ENCODE assay signal across 8 cellular contexts in the genomic region with DNA sequence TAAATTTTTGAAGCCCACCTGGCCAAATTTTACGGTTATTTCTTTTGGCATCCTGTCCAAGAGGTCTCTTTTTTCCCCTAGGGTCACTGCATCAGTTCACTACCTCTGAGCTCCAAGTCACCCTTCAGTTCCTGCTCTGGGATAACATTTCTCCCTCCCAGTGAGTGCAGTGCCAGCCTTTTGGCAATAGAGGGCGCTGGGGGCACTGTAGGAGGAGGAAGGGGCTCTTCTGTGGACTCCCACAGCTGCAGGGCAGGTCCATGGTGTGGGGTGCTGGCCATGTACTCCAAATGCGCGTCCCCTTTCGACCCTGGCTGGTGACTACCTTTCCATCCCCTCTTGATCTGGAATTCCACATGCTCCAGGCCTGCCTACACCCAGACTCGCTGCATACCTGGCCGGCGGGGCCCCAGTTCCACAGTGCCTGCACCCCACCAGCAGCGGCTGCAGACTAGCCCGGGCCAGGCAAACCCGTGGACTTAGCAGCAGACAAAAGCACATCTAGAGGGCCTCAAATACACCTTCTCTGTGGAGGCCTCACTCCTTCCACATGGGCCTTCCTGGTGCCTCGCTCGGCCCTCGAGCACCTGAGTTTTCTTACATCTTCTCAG. TPM values are rescaled to one million over a fixed set of nuclear protein-coding genes. Genes with fewer than 3 reads are reported as not detected.
DNase-seq lines count a peak whose midpoint lies in the region; ATAC-seq and TF ChIP-seq lines count a peak whose summit lies in the region.

No MANE protein-coding gene starts in this region.

- H3K9me3 ChIP-seq in BLaER1 treated with 17β-estradiol and CSF1 and Interleukin-3, amounts not matched to agents 10 nM and 100 nM (replicated peaks in 1 of 11) = peaks cover 0 to 5% (median 0%) of the 10 kb centered on the region in 11 experiments; a peak in 1 of 22 replicates
- H3K9me3 ChIP-seq in OCI-LY1 (ENCODE audit: low read length) = no peaks in the 10 kb centered on the region
- H3K9me3 ChIP-seq in body of pancreas = no peaks in the 10 kb centered on the region

- H3K9me2 ChIP-seq in OCI-LY1 (ENCODE audit: low read depth, low read length) = no peaks in the 10 kb centered on the region

- intact Hi-C loops in body of pancreas (cut with DNase I) = no loop called here

- DNase-seq in body of pancreas (peak in 1 of 4 donors; percentile 33), mesendoderm (peak; percentile 75), inferior parietal cortex (ENCODE audit: extremely low spot score) (no peak), foreskin melanocyte (no peak)

- H4K8ac ChIP-seq in mesendoderm (ENCODE audit: low read depth, low read length) = no peak overlapping the region

- H2BK15ac ChIP-seq in mesendoderm (replicated peaks; ENCODE audit: low read depth) = no peak overlapping the region

- H3K18ac ChIP-seq in mesendoderm (ENCODE audit: low read length) = no peak overlapping the region

- H3K4me3 ChIP-seq in BLaER1 treated with 17β-estradiol and CSF1 and Interleukin-3, amounts not matched to agents 10 nM and 100 nM = no peak overlapping the region
- no peak overlapping the region for H3K4me3 ChIP-seq in OCI-LY1 (ENCODE audit: low read depth, low read length, poor library complexity, severe bottlenecking)
- H3K4me3 ChIP-seq in body of pancreas = no peak overlapping the region
- H3K4me3 ChIP-seq in mesendoderm (ENCODE audit: low read length) = no peak overlapping the region

- TF ChIP-seq CTCF in GM12872 (IDR thresholded peaks at IDR 0.05; ENCODE audit: insufficient read depth, low read depth, low read length) = peak; percentile 72
- peak; percentile 85 for TF ChIP-seq CTCF in OCI-LY1 (IDR thresholded peaks at IDR 0.05; ENCODE audit: low read length)
- peak in 6 of 7 experiments; percentile 17 to 50 (median 36) for TF ChIP-seq CTCF in body of pancreas (IDR thresholded peaks at IDR 0.05)

- H3F3A ChIP-seq in OCI-LY1 (ENCODE audit: insufficient read depth, low read length) = no peaks in the 10 kb centered on the region

- no peak overlapping the region for H2AK5ac ChIP-seq in mesendoderm (ENCODE audit: low read length)

- no peak overlapping the region for H2AFZ ChIP-seq in OCI-LY1 (ENCODE audit: low read length)

- peak overlapping the region in 6 of 11 experiments; percentile 10 to 40 (median 26); a peak in 6 of 22 replicates for H3K4me2 ChIP-seq in BLaER1 treated with 17β-estradiol and CSF1 and Interleukin-3, amounts not matched to agents 10 nM and 100 nM
- H3K4me2 ChIP-seq in OCI-LY1 (ENCODE audit: low read length) (no peak overlapping the region), mesendoderm (ENCODE audit: low read length) (no peak overlapping the region)

- 0 out of 22 replicates have a peak overlapping the region, but pooled peaks of 1 of the 11 experiments have one; percentile 10 for H3K27ac ChIP-seq in BLaER1 treated with 17β-estradiol and CSF1 and Interleukin-3, amounts not matched to agents 10 nM and 100 nM
- H3K27ac ChIP-seq in OCI-LY1 (ENCODE audit: low read depth, low read length, poor library complexity, severe bottlenecking) = no peak overlapping the region
- H3K27ac ChIP-seq in body of pancreas = no peak overlapping the region
- no peak overlapping the region for H3K27ac ChIP-seq in mesendoderm (ENCODE audit: low read depth, low read length)

- no peaks in the 10 kb centered on the region for H3K79me1 ChIP-seq in mesendoderm (ENCODE audit: low read length)

- no peaks in the 10 kb centered on the region for H3K27me3 ChIP-seq in BLaER1 treated with 17β-estradiol and CSF1 and Interleukin-3, amounts not matched to agents 10 nM and 100 nM
- H3K27me3 ChIP-seq in OCI-LY1 (ENCODE audit: insufficient read depth, low read length) (no peaks in the 10 kb centered on the region), body of pancreas (no peaks in the 10 kb centered on the region), mesendoderm (ENCODE audit: insufficient read depth, low read length, poor library complexity) (no peaks in the 10 kb centered on the region)

- H3K4ac ChIP-seq in mesendoderm (ENCODE audit: low read depth, low read length) = no peak overlapping the region

- no peak overlapping the region for H3K23ac ChIP-seq in mesendoderm (ENCODE audit: low read length)

- H4K5ac ChIP-seq in mesendoderm (ENCODE audit: low read length) = no peak overlapping the region

- WGBS in body of pancreas, 2 donors = 71 to 76% methylated on average over 8 to 11 of the region's 14 CpGs
- WGBS in mesendoderm (ENCODE audit: extremely low coverage, insufficient coverage, low lambda C conversion rate) = no CpG with 5 or more reads among the region's 14 CpGs

- ATAC-seq in body of pancreas (no peak), GM19023 (IDR thresholded peaks at IDR 0.05; ENCODE audit: unreplicated experiment) (no peak)

- no peak for TF ChIP-seq POLR2A in body of pancreas (IDR thresholded peaks at IDR 0.05)

- H3K36me3 ChIP-seq in BLaER1 treated with 17β-estradiol and CSF1 and Interleukin-3, amounts not matched to agents 10 nM and 100 nM = no peaks in the 10 kb centered on the region
- H3K36me3 ChIP-seq in OCI-LY1 (ENCODE audit: insufficient read depth, low read length) (no peaks in the 10 kb centered on the region), body of pancreas (replicated peaks in 1 of 2; ENCODE audit: insufficient read depth in 1 of 2, low read depth in 2 of 2) (no peaks in the 10 kb centered on the region), mesendoderm (ENCODE audit: control insufficient read depth, insufficient read depth, low read length) (no peaks in the 10 kb centered on the region)

- no peak overlapping the region for H3K9ac ChIP-seq in BLaER1 treated with 17β-estradiol and CSF1 and Interleukin-3, amounts not matched to agents 10 nM and 100 nM
- H3K9ac ChIP-seq in OCI-LY1 (ENCODE audit: low read length) (no peak overlapping the region), mesendoderm (ENCODE audit: low read length) (no peak overlapping the region)

- peaks cover 25 to 72% (median 52%) of the 10 kb centered on the region in 10 experiments for H3K4me1 ChIP-seq in BLaER1 treated with 17β-estradiol and CSF1 and Interleukin-3, amounts not matched to agents 10 nM and 100 nM
- H3K4me1 ChIP-seq in OCI-LY1 (ENCODE audit: insufficient read depth, low read length, severe bottlenecking) (no peaks in the 10 kb centered on the region), body of pancreas (no peaks in the 10 kb centered on the region), mesendoderm (ENCODE audit: control insufficient read depth, low read depth, low read length) (no peaks in the 10 kb centered on the region)

- no peaks in the 10 kb centered on the region for H4K20me1 ChIP-seq in BLaER1 treated with 17β-estradiol and CSF1 and Interleukin-3, amounts not matched to agents 10 nM and 100 nM
- H4K20me1 ChIP-seq in OCI-LY1 (ENCODE audit: insufficient read depth, low read length) = no peaks in the 10 kb centered on the region

- H2BK5ac ChIP-seq in mesendoderm (ENCODE audit: low read length) = no peak overlapping the region

- no peak overlapping the region for H2BK120ac ChIP-seq in mesendoderm (ENCODE audit: low read depth, low read length)

- no peak overlapping the region for H3K56ac ChIP-seq in mesendoderm (ENCODE audit: low read length)

- no peaks in the 10 kb centered on the region for H3K79me2 ChIP-seq in OCI-LY1 (ENCODE audit: insufficient read depth, low read length)
- H3K79me2 ChIP-seq in mesendoderm (ENCODE audit: control insufficient read depth, insufficient read depth, low read length) = no peaks in the 10 kb centered on the region

RNA-seq across cellular contexts. Expression of a gene that starts 20.3 kb away (rescaled TPM):
- 10 to 100 TPM; 32.6 to 32.9 TPM for total RNA-seq in body of pancreas
- polyA plus RNA-seq in mesendoderm (2013, experiment 1 of 2) = 16.0 TPM
- 17.4 TPM for polyA plus RNA-seq in mesendoderm (2013, experiment 2 of 2)

RNA-seq across cellular contexts. Expression of a gene that starts 29.5 kb away (rescaled TPM):
- 100 to 1,000 TPM in 1 of 2 donors, 10 to 100 TPM in 1; 85.4 to 173 TPM for total RNA-seq in body of pancreas
- 21.9 TPM for polyA plus RNA-seq in mesendoderm (2013, experiment 1 of 2)
- 21.3 TPM for polyA plus RNA-seq in mesendoderm (2013, experiment 2 of 2)

RNA-seq across cellular contexts. Expression of a gene that starts 58.4 kb away (rescaled TPM):
- 10 to 100 TPM in 1 of 2 donors, 1 to 10 TPM in 1; 4.3 to 20.8 TPM for total RNA-seq in body of pancreas
- polyA plus RNA-seq in mesendoderm (2013, experiment 1 of 2) = 14.8 TPM
- 15.9 TPM for polyA plus RNA-seq in mesendoderm (2013, experiment 2 of 2)

Comparison
In these comparisons a context has a peak if more than half of its experiments do, and no peak if none do; other contexts are left out.
1. H3K4me2 ChIP-seq: peak in BLaER1 treated with 17β-estradiol and CSF1 and Interleukin-3, amounts not matched to agents 10 nM and 100 nM (6 of 11); none in OCI-LY1 (single experiment) and mesendoderm (single experiment).
2. Peak in every context shown above with its lines, with median percentiles within 50 percentile points of each other: CTCF ChIP-seq.